28 cellular contexts compared by ENCODE assay signal in genomic region chr18:46751882-46752281, GRCh38. TPM values are rescaled to one million over a fixed set of nuclear protein-coding genes. Genes with fewer than 3 reads are reported as not detected.
"Had no signal": no experiment of that assay in that cellular context is flagged by ENCODE, and none has a peak within 500 bp of the region (broad histone marks: within the 10 kb centered on the region; RNA-seq: fewer than 3 reads in every experiment).

No MANE protein-coding gene starts in this region.

- H3K36me3 ChIP-seq: ascending aorta, SJCRH30, WERI-Rb-1 had no signal

- H3K27ac ChIP-seq: ascending aorta, SJCRH30, SK-N-MC, WERI-Rb-1 had no signal

- H3K4me1 ChIP-seq: SJCRH30 had no signal

- H3K27me3 ChIP-seq: ascending aorta, SJCRH30 had no signal

- H3K9me3 ChIP-seq: ascending aorta, SJCRH30 had no signal

- H3K4me3 ChIP-seq: ascending aorta, SJCRH30, SK-N-MC had no signal

- DNase-seq: activated CD4-positive, alpha-beta memory T cell treated with anti-CD3 and anti-CD28 coated beads, Interleukin-2, amount 10 ng/mL, durations not matched to agents 7 days and 5 days; activated CD4-positive, alpha-beta T cell treated with anti-CD3 and anti-CD28 coated beads for 1 hour; activated CD4-positive, alpha-beta T cell treated with anti-CD3 and anti-CD28 coated beads for 48 hours; activated CD4-positive, CD25-positive, alpha-beta regulatory T cell; activated gamma-delta T cell; activated naive CD4-positive, alpha-beta T cell treated with Interleukin-2 at 50 U/mL for 16 hours; activated naive CD8-positive, alpha-beta T cell treated with anti-CD3 and anti-CD28 coated beads, Interleukin-2, amount 10 ng/mL, durations not matched to agents 7 days and 5 days; activated T-cell treated with anti-CD3 and anti-CD28 coated beads, Interleukin-2, amount 50 U/mL, for 24 hours; amygdala; caudate nucleus; Kasumi-1; KG1; MM.1S; NCI-H1105; NCI-H1417 treated with DMSO at 0.1 percent for 48 hours; NCI-H187 treated with DMSO at 0.1 percent for 48 hours; NCI-H2081; NCI-H2171 treated with DMSO at 0.1 percent for 48 hours; NCI-H345; NCI-H524 treated with DMSO at 0.1 percent for 48 hours; SHP77; SJCRH30; T1000; WERI-Rb-1 had no signal

RNA-seq across cellular contexts. Expression of gene ST8SIA5, which starts 5.0 kb away (rescaled TPM):
- total RNA-seq: activated CD4-positive, alpha-beta memory T cell treated with anti-CD3 and anti-CD28 coated beads, Interleukin-2, amount 10 ng/mL, durations not matched to agents 7 days and 5 days; activated naive CD8-positive, alpha-beta T cell treated with anti-CD3 and anti-CD28 coated beads, Interleukin-2, amount 10 ng/mL, durations not matched to agents 7 days and 5 days; NCI-H460; T-helper 2 cell treated with Interferon-gamma antibody and Interleukin-4, amounts not matched to agents 100 ng/mL and 5 ng/mL, for 36 hours had no signal
